In genomic region chr12:124049451-124050094, GRCh38 we compare ENCODE assay signal across 25 cellular contexts.
"Had no signal": no experiment of that assay in that cellular context is flagged by ENCODE, and none has a peak within 500 bp of the region (broad histone marks: within the 10 kb centered on the region; RNA-seq: fewer than 3 reads in every experiment).

No MANE protein-coding gene starts in this region.

- H2AFZ ChIP-seq: parathyroid adenoma had no signal

- H3K27me3 Mint-ChIP-seq: activated CD4-positive, alpha-beta T cell treated with anti-CD3 and anti-CD28 coated beads for 36 hours had no signal

- H3K27ac ChIP-seq: lower lobe of right lung, parathyroid adenoma, tibial artery had no signal

- DNase-seq: activated B cell treated with CpG ODN at 0.5 μM for 24 hours; activated CD4-positive, alpha-beta T cell treated with anti-CD3 and anti-CD28 coated beads for 36 hours; activated CD4-positive, alpha-beta T cell treated with anti-CD3 and anti-CD28 coated beads, Interleukin-2, amount 50 U/mL, for 4 hours; activated CD8-positive, alpha-beta memory T cell treated with anti-CD3 and anti-CD28 coated beads for 24 hours; activated CD8-positive, alpha-beta memory T cell treated with anti-CD3 and anti-CD28 coated beads, Interleukin-2, amount 50 U/mL, for 4 hours; activated naive CD4-positive, alpha-beta T cell treated with Interleukin-2 at 50 U/mL for 16 hours; activated naive CD8-positive, alpha-beta T cell treated with anti-CD3 and anti-CD28 coated beads for 36 hours; activated T-cell treated with anti-CD3 and anti-CD28 coated beads, Interleukin-2, amount 50 U/mL, for 4 hours; erythroblast; foreskin fibroblast; immature natural killer cell; left colon; lower lobe of right lung; mesendoderm; mucosa of descending colon; nephron progenitor cell; nucleus accumbens; retina; stimulated activated CD4-positive, alpha-beta T cell treated with anti-CD3 and anti-CD28 coated beads, Interleukin-4, amount 100 ng/mL, for 4 hours; stimulated activated naive CD8-positive, alpha-beta T cell treated with anti-CD3 and anti-CD28 coated beads, Interleukin-15, Interleukin-2, amounts not matched to agents 100 U/mL and 50 U/mL, for 24 hours; substantia nigra; T1000; tibial artery had no signal

- H3K27ac Mint-ChIP-seq: activated B cell treated with CpG ODN at 0.5 μM for 24 hours; activated CD4-positive, alpha-beta T cell treated with anti-CD3 and anti-CD28 coated beads for 36 hours; activated naive CD8-positive, alpha-beta T cell treated with anti-CD3 and anti-CD28 coated beads for 36 hours; activated T-helper 2 cell treated with anti-CD3 and anti-CD28 coated beads, Interferon-gamma antibody, Interleukin-2, Interleukin-4, amounts not matched to agents 10 μg/mL and 5 μg/mL and 100 μg/mL, durations not matched to agents 14 hours and 24 hours and 36 hours; nephron progenitor cell had no signal

- H3K4me3 ChIP-seq: lower lobe of right lung, mucosa of descending colon, tibial artery had no signal

- H3K9ac ChIP-seq: parathyroid adenoma had no signal

- H3K4me1 ChIP-seq: parathyroid adenoma had no signal

- H3K36me3 ChIP-seq: lower lobe of right lung, tibial artery had no signal

- H3K4me3 Mint-ChIP-seq: activated B cell treated with CpG ODN at 0.5 μM for 24 hours; activated CD4-positive, alpha-beta T cell treated with anti-CD3 and anti-CD28 coated beads for 36 hours; activated naive CD8-positive, alpha-beta T cell treated with anti-CD3 and anti-CD28 coated beads for 36 hours; activated T-cell treated with anti-CD3 and anti-CD28 coated beads, Interleukin-2, amount 50 U/mL, for 4 hours; immature natural killer cell had no signal

- H3K4me1 Mint-ChIP-seq: activated B cell treated with CpG ODN at 0.5 μM for 24 hours; activated naive CD8-positive, alpha-beta T cell treated with anti-CD3 and anti-CD28 coated beads for 36 hours; immature natural killer cell had no signal

- H3K27me3 ChIP-seq: tibial artery had no signal
